In genomic region chr7:116499168-116500070, GRCh38 we compare ENCODE assay signal across 8 cellular contexts. TPM values are rescaled to one million over a fixed set of nuclear protein-coding genes. Genes with fewer than 3 reads are reported as not detected.
A peak's percentile ranks its signal among the peaks of the same experiment; 100 is the strongest.
DNase-seq lines count a peak whose midpoint lies in the region; ATAC-seq, FAIRE-seq and TF ChIP-seq lines count a peak whose summit lies in the region.

A gene with protein sequence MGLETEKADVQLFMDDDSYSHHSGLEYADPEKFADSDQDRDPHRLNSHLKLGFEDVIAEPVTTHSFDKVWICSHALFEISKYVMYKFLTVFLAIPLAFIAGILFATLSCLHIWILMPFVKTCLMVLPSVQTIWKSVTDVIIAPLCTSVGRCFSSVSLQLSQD (plus strand): TSS chr7:116499738. CDS start chr7:116499782, 44 bp downstream.

- H3K36me3 ChIP-seq in aorta (ENCODE audit: control insufficient read depth in 1 of 2, insufficient read depth in 2 of 2, low read length in 1 of 2): no peaks in the 10 kb centered on the region

- peaks cover 46 to 56% (median 56%) of the 10 kb centered on the region in 3 donors for H3K27me3 Mint-ChIP-seq in naive B cell

- peak; percentile 48 to 54 for ATAC-seq in naive B cell (ENCODE audit: low read depth in 2 of 2)
- ATAC-seq in aorta (ENCODE audit: low FRiP score): peak; percentile 91

- in situ Hi-C loops in GM13977 (cut with MboI; ENCODE audit: low pct_unique_long_range_greater_than_20kb, low sequenced_read_pairs, unreplicated experiment): no loop called here

- DNase-seq in A172 (ENCODE audit: low spot score): peak; percentile 49
- peak; percentile 42 for DNase-seq in GM13977 (ENCODE audit: low spot score)
- peak; percentile 53 for DNase-seq in HTR-8/SVneo (ENCODE audit: insufficient read length, low spot score)
- peak; percentile 19 for DNase-seq in activated CD8-positive, alpha-beta memory T cell treated with anti-CD3 and anti-CD28 coated beads, Interleukin-2, amount 50 U/mL, for 4 hours
- DNase-seq in fibroblast of mammary gland (ENCODE audit: low read depth): peak; percentile 31
- DNase-seq in naive B cell: no peak
- DNase-seq in aorta: peak; percentile 81 to 93
- no peak for DNase-seq in NCI-H1694 (lab: John Stamatoyannopoulos, UW)

- H3K4me3 ChIP-seq in fibroblast of mammary gland (ENCODE audit: control insufficient read depth, low read depth, low read length) (peak within 1 kb of the TSS; percentile 91), aorta (ENCODE audit: low read length in 2 of 2) (peak within 1 kb of the TSS; percentile 60 to 80)

- no peaks in the 10 kb centered on the region for H3K4me1 ChIP-seq in aorta (ENCODE audit: control insufficient read depth in 1 of 2, insufficient read depth in 2 of 2, low read length in 2 of 2)

- H3K36me3 Mint-ChIP-seq in naive B cell: peaks cover 0 to 7% of the 10 kb centered on the region in 2 donors

- peak within 1 kb of the TSS; percentile 20 to 90 for H3K27ac ChIP-seq in aorta (ENCODE audit: low read depth in 1 of 2, low read length in 2 of 2)

- 1% methylated on average over 47 to 85 of the region's 85 CpGs for WGBS in aorta, 2 donors

- peaks cover 11 to 16% (median 13%) of the 10 kb centered on the region in 3 donors for H3K4me1 Mint-ChIP-seq in naive B cell

- no peaks in the 10 kb centered on the region for H3K27me3 ChIP-seq in aorta (ENCODE audit: control insufficient read depth in 1 of 2, insufficient read depth in 2 of 2, low read length in 1 of 2)

- peak within 1 kb of the TSS; percentile 70 to 87 (median 78) for H3K4me3 Mint-ChIP-seq in naive B cell

- peaks cover 0 to 2% (median 0%) of the 10 kb centered on the region in 7 donors for H3K9me3 Mint-ChIP-seq in naive B cell

- H3K9me3 ChIP-seq in aorta (ENCODE audit: control insufficient read depth, low read length): no peaks in the 10 kb centered on the region

- H3K27ac Mint-ChIP-seq in naive B cell: peak within 1 kb of the TSS in 1 of 6 donors; percentile 60

- no peak for FAIRE-seq in HTR-8/SVneo (lab: Jason Lieb, UNC)

- intact Hi-C loops in aorta (cut with DNase I): loop anchor here (2.0 to 5.0 kb wide), 3 partner anchors 27 to 52 kb away; no protein-coding TSS in a partner anchor

- TF ChIP-seq CTCF in GM13977 (IDR thresholded peaks at IDR 0.05; ENCODE audit: extremely low read depth, insufficient read depth, missing control alignments) (no peak), fibroblast of mammary gland (conservative IDR thresholded peaks at IDR 0.05; ENCODE audit: control insufficient read depth, insufficient read depth, low read depth, low read length) (no peak)

RNA-seq across cellular contexts. Expression of the gene that starts here (rescaled TPM):
- total RNA-seq in A172 (2014; rRNA removed; shearing (Covaris generic)): 139 and 158 TPM in 2 replicates
- polyA plus RNA-seq in naive B cell (ENCODE audit: low read depth in 6 of 6) (not detected), aorta (10 to 100 TPM; 81.8 to 89.8 TPM)
- total RNA-seq in aorta: 100 to 1,000 TPM in 1 of 2 donors, 10 to 100 TPM in 1; 86.7 to 131 TPM

Comparison
In these comparisons a context has a peak if more than half of its experiments do, and no peak if none do; other contexts are left out.
1. RNA of the gene that starts here (polyA plus RNA-seq): 81.8 to 89.8 TPM in aorta; not detected in naive B cell; every median in the first group is over 10 times any median in the second.
2. Peak in ATAC-seq in naive B cell; RNA of the gene not detected or under 1 TPM.
3. DNase-seq: peak in A172 (single experiment), GM13977 (single experiment), HTR-8/SVneo (single experiment), activated CD8-positive, alpha-beta memory T cell treated with anti-CD3 and anti-CD28 coated beads, Interleukin-2, amount 50 U/mL, for 4 hours (single experiment), fibroblast of mammary gland (single experiment) and aorta (2 of 2); none in naive B cell (single experiment) and NCI-H1694 (single experiment).